ENCODE assay signal across 19 cellular contexts in genomic region chr5:169099801-169100734, GRCh38.
A peak's percentile ranks its signal among the peaks of the same experiment; 100 is the strongest.
DNase-seq lines count a peak whose midpoint lies in the region; ATAC-seq, FAIRE-seq and TF ChIP-seq lines count a peak whose summit lies in the region.
"Had no signal": no experiment of that assay in that cellular context is flagged by ENCODE, and none has a peak within 500 bp of the region (broad histone marks: within the 10 kb centered on the region; RNA-seq: fewer than 3 reads in every experiment).

No MANE protein-coding gene starts in this region.

- H3K36me3 ChIP-seq in H1 (ENCODE audit: control insufficient read depth in 2 of 4, insufficient read depth in 4 of 4, low read length in 3 of 4) (no peaks in the 10 kb centered on the region), trophoblast cell (ENCODE audit: control insufficient read depth in 1 of 2, insufficient read depth in 2 of 2, low read length in 2 of 2) (no peaks in the 10 kb centered on the region)
- H3K36me3 ChIP-seq: adrenal gland had no signal

- no peaks in the 10 kb centered on the region for H4K20me1 ChIP-seq in H1 (replicated peaks in 1 of 2; ENCODE audit: control insufficient read depth in 1 of 2, insufficient read depth in 2 of 2, low read length in 2 of 2)

- H3K79me2 ChIP-seq in H1 (ENCODE audit: control insufficient read depth in 1 of 2, insufficient read depth in 2 of 2, low read length in 2 of 2): no peaks in the 10 kb centered on the region
- H3K79me2 ChIP-seq in trophoblast cell (ENCODE audit: control insufficient read depth, insufficient read depth, low read length, poor library complexity): no peaks in the 10 kb centered on the region

- no peaks in the 10 kb centered on the region for H3K9me3 Mint-ChIP-seq in activated CD8-positive, alpha-beta T cell treated with anti-CD3 and anti-CD28 coated beads, Interleukin-2, amount 10 ng/mL, durations not matched to agents 7 days and 5 days (ENCODE audit: insufficient read depth)
- H3K9me3 Mint-ChIP-seq: activated CD4-positive, alpha-beta memory T cell treated with anti-CD3 and anti-CD28 coated beads for 36 hours; stimulated activated memory B cell treated with anti-CD40 and anti-IgM and Interleukin-4, amounts not matched to agents 10 μg/mL and 1 μg/mL and 100 μg/mL, for 72 hours had no signal

- H4K91ac ChIP-seq in H1 (replicated peaks; ENCODE audit: insufficient read length, low read length): peak overlapping the region; percentile 11
- peak overlapping the region; percentile 1 for H4K91ac ChIP-seq in trophoblast cell (ENCODE audit: low read depth, low read length)

- WGBS in H1 (ENCODE audit: extremely low coverage in 1 of 2, insufficient coverage in 1 of 2, insufficient read length in 1 of 2, insufficient replicate concordance in 2 of 2, low coverage in 1 of 2, low lambda C conversion rate in 2 of 2, missing lambda C conversion rate in 1 of 2), 2 experiments: 87% methylated on average over 9 of the region's 10 CpGs; no CpG with 5 or more reads in 1 of the 2 experiments
- no CpG with 5 or more reads among the region's 10 CpGs for WGBS in trophoblast cell (ENCODE audit: extremely low coverage, insufficient coverage, insufficient read length)

- no peak overlapping the region for H2BK120ac ChIP-seq in H1 (replicated peaks; ENCODE audit: low read depth, low read length)
- no peak overlapping the region for H2BK120ac ChIP-seq in trophoblast cell (ENCODE audit: insufficient read depth, low read length, poor library complexity)

- no peak overlapping the region for H3K14ac ChIP-seq in H1 (ENCODE audit: insufficient read length)
- peak overlapping the region; percentile 1 for H3K14ac ChIP-seq in trophoblast cell (ENCODE audit: low read length)

- TF ChIP-seq RAD21 in H1 (IDR thresholded peaks at IDR 0.05 in 1 of 2, conservative IDR thresholded peaks at IDR 0.05 in 1 of 2; ENCODE audit: low read depth in 2 of 2, low read length in 2 of 2): no peak

- no peak overlapping the region for H3K56ac ChIP-seq in H1 (replicated peaks; ENCODE audit: insufficient read length, low read depth, low read length)

- peak overlapping the region in 1 of 2 experiments; percentile 5; a peak in 1 of 4 replicates for H3K4me2 ChIP-seq in H1 (ENCODE audit: insufficient read depth in 1 of 2, low read depth in 2 of 2, low read length in 2 of 2)
- no peak overlapping the region for H3K4me2 ChIP-seq in trophoblast cell (ENCODE audit: low read length)

- H2BK5ac ChIP-seq in H1 (ENCODE audit: low read depth, low read length): no peak overlapping the region
- H2BK5ac ChIP-seq in trophoblast cell (ENCODE audit: low read depth, low read length, poor library complexity): no peak overlapping the region

- H2BK15ac ChIP-seq in H1 (ENCODE audit: low read length): peak overlapping the region; percentile 22; the same call in 1 of the 2 replicates

- H4K5ac ChIP-seq in H1 (ENCODE audit: insufficient read length, low read depth, low read length): no peak overlapping the region

- no peak overlapping the region; the same call in 1 of the 2 replicates for H2BK20ac ChIP-seq in H1 (ENCODE audit: low read length)

- H2BK12ac ChIP-seq in H1 (ENCODE audit: low read depth, low read length) (no peak overlapping the region; the same call in 1 of the 2 replicates), trophoblast cell (ENCODE audit: low read length) (peak overlapping the region; percentile 13)

- TF ChIP-seq CTCF in C4-2B (conservative IDR thresholded peaks at IDR 0.05) (no peak), H1 (IDR thresholded peaks at IDR 0.05; ENCODE audit: control extremely low read depth in 1 of 3, insufficient read depth in 1 of 3, low read depth in 1 of 3, low read length in 3 of 3) (no peak)

- H2AFZ ChIP-seq in H1 (ENCODE audit: low read length): no peak overlapping the region
- no peak overlapping the region for H2AFZ ChIP-seq in trophoblast cell (ENCODE audit: insufficient read depth, low read length, poor library complexity)

- H3K27me3 Mint-ChIP-seq in activated CD8-positive, alpha-beta T cell treated with anti-CD3 and anti-CD28 coated beads, Interleukin-2, amount 10 ng/mL, durations not matched to agents 7 days and 5 days (ENCODE audit: low read depth): no peaks in the 10 kb centered on the region
- H3K27me3 Mint-ChIP-seq: activated CD4-positive, alpha-beta memory T cell treated with anti-CD3 and anti-CD28 coated beads for 36 hours had no signal

- no peaks in the 10 kb centered on the region for H3K4me1 Mint-ChIP-seq in activated CD8-positive, alpha-beta T cell treated with anti-CD3 and anti-CD28 coated beads, Interleukin-2, amount 10 ng/mL, durations not matched to agents 7 days and 5 days (ENCODE audit: low read depth)
- H3K4me1 Mint-ChIP-seq: stimulated activated memory B cell treated with anti-CD40 and anti-IgM and Interleukin-4, amounts not matched to agents 10 μg/mL and 1 μg/mL and 100 μg/mL, for 72 hours had no signal

- H3K27ac ChIP-seq in C4-2B: peak overlapping the region; percentile 23; the same call in 1 of the 2 replicates
- no peak overlapping the region for H3K27ac ChIP-seq in H1 (ENCODE audit: low read depth, low read length)
- peak overlapping the region; percentile 12 for H3K27ac ChIP-seq in trophoblast cell (ENCODE audit: low read depth, low read length)
- H3K27ac ChIP-seq: epithelial cell of prostate had no signal

- peak; percentile 42 for FAIRE-seq in H1 (lab: Jason Lieb, UNC)
- no peak for FAIRE-seq in GM12892 (lab: Jason Lieb, UNC)
- FAIRE-seq: colon, small intestine had no signal

- H3K23ac ChIP-seq in H1 (ENCODE audit: insufficient read length) (no peak overlapping the region), trophoblast cell (ENCODE audit: low read length) (no peak overlapping the region)

- H4K8ac ChIP-seq in H1 (ENCODE audit: extremely low read depth, insufficient read depth, low read length): no peak overlapping the region
- H4K8ac ChIP-seq in trophoblast cell (ENCODE audit: low read depth, low read length): no peak overlapping the region

- H2AK5ac ChIP-seq in H1 (ENCODE audit: low read depth, low read length) (peak overlapping the region; percentile 47; the same call in 1 of the 2 replicates), trophoblast cell (ENCODE audit: low read length) (no peak overlapping the region)

- POLR2A ChIA-PET in H1 (lab: Charles Lee; ENCODE audit: partially characterized antibody): no interaction called here
- POLR2A ChIA-PET in activated CD8-positive, alpha-beta T cell treated with anti-CD3 and anti-CD28 coated beads, Interleukin-2, amount 10 ng/mL, durations not matched to agents 7 days and 5 days (lab: Charles Lee): no interaction called here

- TF ChIP-seq POLR2A in H1 (IDR thresholded peaks at IDR 0.05; ENCODE audit: control extremely low read depth in 1 of 2, low read depth in 2 of 2, low read length in 2 of 2) (no peak), GM12892 (IDR thresholded peaks at IDR 0.05; ENCODE audit: low read depth, low read length) (no peak)

- DNase-seq in NCI-H226 (peak; percentile 69), H1 (ENCODE audit: low read depth in 1 of 2, low spot score in 2 of 2) (no peak), trophoblast cell (peak in 1 of 2 donors; percentile 30), GM12892 (ENCODE audit: insufficient read length) (no peak), SIG-M5 (lab: John Stamatoyannopoulos, UW) (no peak)
- DNase-seq in stimulated activated CD4-positive, alpha-beta T cell treated with anti-CD3 and anti-CD28 coated beads, Interleukin-2, amount 100 ng/mL, for 24 hours: no peak
- no peak for DNase-seq in activated CD8-positive, alpha-beta T cell treated with anti-CD3 and anti-CD28 coated beads, Interleukin-2, amount 10 ng/mL, durations not matched to agents 7 days and 5 days
- DNase-seq: activated CD4-positive, alpha-beta memory T cell treated with anti-CD3 and anti-CD28 coated beads for 36 hours; activated T-cell treated with anti-CD3 and anti-CD28 coated beads, Interleukin-2, amount 50 U/mL, for 72 hours; AML-193; hippocampal formation; NCI-H187 treated with DMSO at 0.1 percent for 48 hours; OCI-M1; small intestine had no signal

- no peak for ATAC-seq in activated CD8-positive, alpha-beta T cell treated with anti-CD3 and anti-CD28 coated beads, Interleukin-2, amount 10 ng/mL, durations not matched to agents 7 days and 5 days
- ATAC-seq: activated T-cell treated with anti-CD3 and anti-CD28 coated beads, Interleukin-2, amount 50 U/mL, for 72 hours; stimulated activated memory B cell treated with anti-CD40 and anti-IgM and Interleukin-4, amounts not matched to agents 10 μg/mL and 1 μg/mL and 100 μg/mL, for 72 hours had no signal

- no peak for TF ChIP-seq EP300 in H1 (IDR thresholded peaks at IDR 0.05; ENCODE audit: borderline replicate concordance in 1 of 2, low read depth in 2 of 2, low read length in 2 of 2)

- H3K27me3 ChIP-seq in H1 (replicated peaks in 1 of 4; ENCODE audit: control insufficient read depth in 3 of 4, extremely low read depth in 1 of 4, insufficient read depth in 3 of 4, low read length in 3 of 4) (no peaks in the 10 kb centered on the region; a peak in 1 of 7 replicates), trophoblast cell (ENCODE audit: insufficient read depth, low read length) (no peaks in the 10 kb centered on the region)
- H3K27me3 ChIP-seq: adrenal gland had no signal

- H3K4me1 ChIP-seq in H1 (replicated peaks in 1 of 4; ENCODE audit: control insufficient read depth in 3 of 4, insufficient read depth in 4 of 4, low read length in 3 of 4) (peaks cover 0 to 13% (median 6%) of the 10 kb centered on the region in 4 experiments; a peak in 3 of 7 replicates), trophoblast cell (ENCODE audit: control insufficient read depth in 1 of 2, insufficient read depth in 2 of 2, low read length in 2 of 2) (peaks cover 25 to 35% of the 10 kb centered on the region in 2 experiments)
- H3K4me1 ChIP-seq: adrenal gland had no signal

- H3K36me3 Mint-ChIP-seq in activated CD8-positive, alpha-beta T cell treated with anti-CD3 and anti-CD28 coated beads, Interleukin-2, amount 10 ng/mL, durations not matched to agents 7 days and 5 days (ENCODE audit: low read depth): no peaks in the 10 kb centered on the region
- H3K36me3 Mint-ChIP-seq: activated CD4-positive, alpha-beta memory T cell treated with anti-CD3 and anti-CD28 coated beads for 36 hours; stimulated activated memory B cell treated with anti-CD40 and anti-IgM and Interleukin-4, amounts not matched to agents 10 μg/mL and 1 μg/mL and 100 μg/mL, for 72 hours had no signal

- H3K27ac Mint-ChIP-seq in activated CD8-positive, alpha-beta T cell treated with anti-CD3 and anti-CD28 coated beads, Interleukin-2, amount 10 ng/mL, durations not matched to agents 7 days and 5 days: no peak overlapping the region
- H3K27ac Mint-ChIP-seq: activated CD4-positive, alpha-beta memory T cell treated with anti-CD3 and anti-CD28 coated beads for 36 hours; activated T-cell treated with anti-CD3 and anti-CD28 coated beads, Interleukin-2, amount 50 U/mL, for 72 hours; stimulated activated memory B cell treated with anti-CD40 and anti-IgM and Interleukin-4, amounts not matched to agents 10 μg/mL and 1 μg/mL and 100 μg/mL, for 72 hours had no signal

- CTCF ChIA-PET in H1 (lab: Charles Lee; ENCODE audit: partially characterized antibody): interaction anchor here (2.9 kb wide), 1 partner anchor 10 kb away, joined by 19 read pairs; no protein-coding TSS in a partner anchor
- CTCF ChIA-PET in activated CD8-positive, alpha-beta T cell treated with anti-CD3 and anti-CD28 coated beads, Interleukin-2, amount 10 ng/mL, durations not matched to agents 7 days and 5 days (lab: Charles Lee): no interaction called here

- H4K12ac ChIP-seq in trophoblast cell (ENCODE audit: low read depth, low read length): no peak overlapping the region

- H3K23me2 ChIP-seq in H1 (ENCODE audit: low read depth, low read length): no peaks in the 10 kb centered on the region

- H3K4ac ChIP-seq in H1 (replicated peaks; ENCODE audit: insufficient read length, low read depth, low read length) (no peak overlapping the region), trophoblast cell (ENCODE audit: low read depth, low read length) (no peak overlapping the region)

- H3K4me3 ChIP-seq in H1 (ENCODE audit: extremely low read depth in 1 of 4, insufficient read depth in 2 of 4, low read depth in 3 of 4, low read length in 4 of 4) (no peak overlapping the region), trophoblast cell (ENCODE audit: low read depth, low read length) (peak overlapping the region; percentile 5)
- H3K4me3 ChIP-seq: adrenal gland had no signal

- H3K9me3 ChIP-seq in H1 (ENCODE audit: insufficient read depth in 2 of 2, low read depth in 1 of 2, low read length in 1 of 2) (no peaks in the 10 kb centered on the region), trophoblast cell (ENCODE audit: insufficient read depth, low read depth, low read length) (no peaks in the 10 kb centered on the region)
- H3K9me3 ChIP-seq: adrenal gland had no signal

- no peak overlapping the region for H3K4me3 Mint-ChIP-seq in activated CD8-positive, alpha-beta T cell treated with anti-CD3 and anti-CD28 coated beads, Interleukin-2, amount 10 ng/mL, durations not matched to agents 7 days and 5 days
- H3K4me3 Mint-ChIP-seq: activated CD4-positive, alpha-beta memory T cell treated with anti-CD3 and anti-CD28 coated beads for 36 hours; activated T-cell treated with anti-CD3 and anti-CD28 coated beads, Interleukin-2, amount 50 U/mL, for 72 hours; stimulated activated memory B cell treated with anti-CD40 and anti-IgM and Interleukin-4, amounts not matched to agents 10 μg/mL and 1 μg/mL and 100 μg/mL, for 72 hours had no signal

- peak overlapping the region; percentile 26 for H3K18ac ChIP-seq in H1 (ENCODE audit: extremely low read depth, low read length)
- H3K18ac ChIP-seq in trophoblast cell (ENCODE audit: low read length): no peak overlapping the region

- H3K79me1 ChIP-seq in H1 (ENCODE audit: low read depth, low read length) (no peaks in the 10 kb centered on the region), trophoblast cell (ENCODE audit: low read length) (no peaks in the 10 kb centered on the region)

- H3K9ac ChIP-seq in H1 (replicated peaks in 1 of 4; ENCODE audit: extremely low read depth in 1 of 4, low read depth in 3 of 4, low read length in 3 of 4): no peak overlapping the region
- H3K9ac ChIP-seq in trophoblast cell (ENCODE audit: low read length): no peak overlapping the region
